Comparison of ENCODE assay signal across 8 cellular contexts in genomic region chr15:65872596-65872995, GRCh38. TPM values are rescaled to one million over a fixed set of nuclear protein-coding genes. Genes with fewer than 3 reads are reported as not detected.
DNase-seq lines count a peak whose midpoint lies in the region; FAIRE-seq and TF ChIP-seq lines count a peak whose summit lies in the region.
"Not testable (repeated sequence)": the region's sequence is repeated elsewhere in the genome, so short reads cannot be mapped to it uniquely, and the experiment has no call there.

No MANE protein-coding gene starts in this region.

- H3K4me3 Mint-ChIP-seq in HFFc6 (peak overlapping the region; percentile 41), neural crest cell (peak overlapping the region; percentile 38)

- not testable (repeated sequence) for H3K27me3 ChIP-seq in SU-DHL-6 (ENCODE audit: low read length); adipocyte (replicated peaks; ENCODE audit: control insufficient read depth, insufficient read depth, low read length); endothelial cell of umbilical vein (ENCODE audit: control insufficient read depth in 2 of 2, insufficient read depth in 2 of 2, low read length in 2 of 2); suprapubic skin

- peak overlapping the region; percentile 77 for H3K27ac Mint-ChIP-seq in HFFc6
- H3K27ac Mint-ChIP-seq in neural crest cell (ENCODE audit: unreplicated experiment) = not testable (repeated sequence)

- not testable (repeated sequence) for H3K9me3 Mint-ChIP-seq in HFFc6, neural crest cell

- H4K20me1 ChIP-seq in SU-DHL-6 (ENCODE audit: low read depth, low read length) = peaks cover 16% of the 10 kb centered on the region
- not testable (repeated sequence) for H4K20me1 ChIP-seq in endothelial cell of umbilical vein (replicated peaks; ENCODE audit: control insufficient read depth, extremely low read depth, insufficient read depth, low read length)

- not testable (repeated sequence) for TF ChIP-seq CTCF in AG10803 (conservative IDR thresholded peaks at IDR 0.05; ENCODE audit: low read length); HFFc6 (IDR thresholded peaks at IDR 0.05); SU-DHL-6 (IDR thresholded peaks at IDR 0.05; ENCODE audit: insufficient read depth, low read length, poor library complexity, severe bottlenecking); endothelial cell of umbilical vein (IDR thresholded peaks at IDR 0.05; ENCODE audit: extremely low read depth in 1 of 2, insufficient read depth in 1 of 2, low read depth in 1 of 2, low read length in 2 of 2); neural crest cell (conservative IDR thresholded peaks at IDR 0.05); suprapubic skin (IDR thresholded peaks at IDR 0.05)

- peaks cover 24% of the 10 kb centered on the region for H3K36me3 Mint-ChIP-seq in HFFc6 (ENCODE audit: low read depth)
- H3K36me3 Mint-ChIP-seq in neural crest cell (ENCODE audit: low read depth) = not testable (repeated sequence)

- DNase-seq in AG10803 (ENCODE audit: low read depth) = peak; percentile 37
- DNase-seq in HFFc6 = peak; percentile 10
- peak; percentile 59 for DNase-seq in adipocyte (ENCODE audit: low read depth)
- peak; percentile 41 for DNase-seq in endothelial cell of umbilical vein (ENCODE audit: low read depth, low spot score)
- peak; percentile 4 for DNase-seq in hepatic stellate cell (ENCODE audit: low spot score)
- DNase-seq in neural crest cell (ENCODE audit: low read depth, low spot score); suprapubic skin (ENCODE audit: low spot score in 2 of 2): not testable (repeated sequence)

- not testable (repeated sequence) for TF ChIP-seq POLR2A in endothelial cell of umbilical vein (IDR thresholded peaks at IDR 0.05; ENCODE audit: low read depth, low read length); suprapubic skin (IDR thresholded peaks at IDR 0.05)

- intact Hi-C loops in endothelial cell of umbilical vein (cut with micrococcal nuclease) = not testable (repeated sequence)

- H3F3A ChIP-seq in SU-DHL-6 (ENCODE audit: insufficient read depth) = not testable (repeated sequence)

- H3K9ac ChIP-seq in SU-DHL-6 (ENCODE audit: low read length); endothelial cell of umbilical vein (replicated peaks; ENCODE audit: extremely low read depth, insufficient read depth, low read length): not testable (repeated sequence)
- H3K9ac ChIP-seq in adipocyte (ENCODE audit: low read length) = peak overlapping the region; percentile 55

- POLR2A ChIA-PET in endothelial cell of umbilical vein (lab: Charles Lee) = not testable (repeated sequence)

- not testable (repeated sequence) for H3K9me2 ChIP-seq in SU-DHL-6 (replicated peaks; ENCODE audit: insufficient read depth, low read length)

- H3K4me1 Mint-ChIP-seq in HFFc6 (ENCODE audit: low read depth) = peaks cover 36% of the 10 kb centered on the region
- peaks cover 30% of the 10 kb centered on the region for H3K4me1 Mint-ChIP-seq in neural crest cell

- H3K27me3 Mint-ChIP-seq in HFFc6 (ENCODE audit: insufficient read depth) = peaks cover 12% of the 10 kb centered on the region
- H3K27me3 Mint-ChIP-seq in neural crest cell (ENCODE audit: low read depth) = peaks cover 14% of the 10 kb centered on the region

- H3K9me3 ChIP-seq in SU-DHL-6 (ENCODE audit: insufficient read depth, low read length); adipocyte (ENCODE audit: control insufficient read depth, low read length); endothelial cell of umbilical vein (replicated peaks; ENCODE audit: control insufficient read depth, insufficient read depth, low read length); suprapubic skin: not testable (repeated sequence)

- not testable (repeated sequence) for FAIRE-seq in endothelial cell of umbilical vein (lab: Jason Lieb, UNC)

- not testable (repeated sequence) for H3K27ac ChIP-seq in SU-DHL-6 (ENCODE audit: low read depth, low read length); endothelial cell of umbilical vein (ENCODE audit: insufficient read depth, low read depth, low read length)
- peak overlapping the region; percentile 19 for H3K27ac ChIP-seq in suprapubic skin

- H3K4me2 ChIP-seq in SU-DHL-6 (ENCODE audit: low read depth, low read length, poor library complexity, severe bottlenecking) (peak overlapping the region; percentile 4), endothelial cell of umbilical vein (ENCODE audit: insufficient read depth, low read length) (peak overlapping the region; percentile 49)

- H3K4me1 ChIP-seq in adipocyte (ENCODE audit: control insufficient read depth, insufficient read depth, low read length) = peaks cover 34% of the 10 kb centered on the region
- peaks cover 22% of the 10 kb centered on the region for H3K4me1 ChIP-seq in endothelial cell of umbilical vein (ENCODE audit: control insufficient read depth, extremely low read depth, insufficient read depth, low read length)
- H3K4me1 ChIP-seq in suprapubic skin = peaks cover 36% of the 10 kb centered on the region

- H3K36me3 ChIP-seq in SU-DHL-6 (ENCODE audit: low read length); endothelial cell of umbilical vein (ENCODE audit: control insufficient read depth in 2 of 2, extremely low read depth in 1 of 2, insufficient read depth in 2 of 2, low read length in 2 of 2); suprapubic skin: not testable (repeated sequence)
- peaks cover 30% of the 10 kb centered on the region for H3K36me3 ChIP-seq in adipocyte (ENCODE audit: control insufficient read depth, insufficient read depth, low read length, severe bottlenecking)

- H3K4me3 ChIP-seq in AG10803 (ENCODE audit: low read length); SU-DHL-6 (ENCODE audit: insufficient read depth, low read length, poor library complexity, severe bottlenecking); endothelial cell of umbilical vein (replicated peaks in 1 of 3; ENCODE audit: insufficient read depth in 1 of 3, low read depth in 1 of 3, low read length in 3 of 3); suprapubic skin: not testable (repeated sequence)
- peak overlapping the region; percentile 62 for H3K4me3 ChIP-seq in adipocyte (ENCODE audit: low read length)

- 82% methylated on average over 5 of the region's 5 CpGs for WGBS in suprapubic skin

- not testable (repeated sequence) for BruUV-seq in endothelial cell of umbilical vein (replicated peaks; lab: Mats Ljungman, UMichigan)

- dilution Hi-C loops in endothelial cell of umbilical vein (cut with MboI; ENCODE audit: extremely low pct_ligation_motif_present, low sequenced_read_pairs) = not testable (repeated sequence)

- not testable (repeated sequence) for H2AFZ ChIP-seq in SU-DHL-6 (ENCODE audit: low read depth, low read length, severe bottlenecking); endothelial cell of umbilical vein (ENCODE audit: low read depth, low read length)

- TF ChIP-seq EP300 in suprapubic skin (IDR thresholded peaks at IDR 0.05) = not testable (repeated sequence)

- CTCF ChIA-PET in endothelial cell of umbilical vein (lab: Charles Lee) = interaction anchor here (0.8 to 1.4 kb wide), 2 partner anchors 9 to 10 kb away, joined by 3 to 8 read pairs; no protein-coding TSS in a partner anchor

- H3K9me1 ChIP-seq in endothelial cell of umbilical vein (replicated peaks; ENCODE audit: control insufficient read depth, extremely low read depth, insufficient read depth, low read length) = not testable (repeated sequence)

- H3K79me2 ChIP-seq in SU-DHL-6 (ENCODE audit: insufficient read depth, low read length) (peaks cover 79% of the 10 kb centered on the region), endothelial cell of umbilical vein (ENCODE audit: control insufficient read depth, insufficient read depth, low read length) (peaks cover 80% of the 10 kb centered on the region)

TF ChIP-seq in endothelial cell of umbilical vein, 7 proteins besides CTCF, POLR2A, EP300 and RAD21:
- peak; percentile 28 for TF ChIP-seq FOS (IDR thresholded peaks at IDR 0.05; ENCODE audit: borderline replicate concordance, insufficient read depth, low read length)

RNA-seq across cellular contexts. Expression of gene RAB11A, which starts 3.3 kb away (rescaled TPM):
- total RNA-seq in HFFc6 (2021; fragmentation: NEBNext Ultra II Directional; extraction: Animal tissue kit (Norgen Biotek cat#: 25700)) = 100 to 1,000 TPM; 193 to 236 (median 223) TPM
- 250 and 257 TPM in 2 replicates for total RNA-seq in endothelial cell of umbilical vein
- polyA plus RNA-seq in endothelial cell of umbilical vein = 187 and 239 TPM in 2 replicates
- polyA plus RNA-seq in endothelial cell of umbilical vein (2011; cell fraction: cytosol; rRNA removed) = 442 and 454 TPM in 2 replicates
- 173 and 186 TPM in 2 replicates for polyA plus RNA-seq in endothelial cell of umbilical vein (2011; cell fraction: nucleus; rRNA removed)
- polyA plus RNA-seq in endothelial cell of umbilical vein (2012) = 369 and 484 TPM in 2 replicates
- 125 and 152 TPM in 2 replicates for polyA minus RNA-seq in endothelial cell of umbilical vein
- polyA minus RNA-seq in endothelial cell of umbilical vein (2011; cell fraction: cytosol; rRNA and poly(A)+ RNA removed) = 64.0 TPM
- polyA minus RNA-seq in endothelial cell of umbilical vein (2011; cell fraction: nucleus; rRNA and poly(A)+ RNA removed) = 31.3 and 45.1 TPM in 2 replicates
- total RNA-seq in neural crest cell = 212 and 214 TPM in 2 replicates
- total RNA-seq in suprapubic skin = 100 to 1,000 TPM; 150 to 650 (median 425) TPM
